Comparison of ENCODE assay signal across 36 cellular contexts in genomic region chr18:57366528-57367081, GRCh38. TPM values are rescaled to one million over a fixed set of nuclear protein-coding genes. Genes with fewer than 3 reads are reported as not detected.
"Had no signal": no experiment of that assay in that cellular context is flagged by ENCODE, and none has a peak within 500 bp of the region (broad histone marks: within the 10 kb centered on the region; RNA-seq: fewer than 3 reads in every experiment).

No MANE protein-coding gene starts in this region.

- DNase-seq: activated effector memory CD4-positive, alpha-beta T cell treated with anti-CD3 and anti-CD28 coated beads, Interleukin-2, amount 50 U/mL, for 16 hours; activated effector memory CD4-positive, alpha-beta T cell treated with Interleukin-2 at 50 U/mL for 16 hours; activated gamma-delta T cell; activated gamma-delta T cell treated with Interleukin-2 at 50 U/mL for 16 hours; activated naive CD4-positive, alpha-beta T cell; activated naive CD4-positive, alpha-beta T cell treated with anti-CD3 and anti-CD28 coated beads for 36 hours; activated naive CD4-positive, alpha-beta T cell treated with anti-CD3 and anti-CD28 coated beads, Interleukin-2, amount 10 ng/mL, durations not matched to agents 7 days and 5 days; activated naive CD4-positive, alpha-beta T cell treated with anti-CD3 and anti-CD28 coated beads, Interleukin-2, amount 50 U/mL, for 16 hours; activated naive CD4-positive, alpha-beta T cell treated with Interleukin-2 at 50 U/mL for 16 hours; activated naive CD8-positive, alpha-beta T cell treated with anti-CD3 and anti-CD28 coated beads for 36 hours; activated naive CD8-positive, alpha-beta T cell treated with anti-CD3 and anti-CD28 coated beads, Interleukin-2, amount 10 ng/mL, durations not matched to agents 7 days and 5 days; activated naive CD8-positive, alpha-beta T cell treated with anti-CD3 and anti-CD28 coated beads, Interleukin-2, amount 50 U/mL, for 24 hours; activated T-cell treated with anti-CD3 and anti-CD28 coated beads for 4 hours; activated T-cell treated with anti-CD3 and anti-CD28 coated beads, Interleukin-2, amount 50 U/mL, for 1 hour; activated T-cell treated with anti-CD3 and anti-CD28 coated beads, Interleukin-2, amount 50 U/mL, for 24 hours; activated T-cell treated with anti-CD3 and anti-CD28 coated beads, Interleukin-2, amount 50 U/mL, for 4 hours; activated T-cell treated with anti-CD3 and anti-CD28 coated beads, Interleukin-2, amount 50 U/mL, for 48 hours; activated T-cell treated with anti-CD3 and anti-CD28 coated beads, Interleukin-2, amount 50 U/mL, for 72 hours; adrenal gland; amniotic stem cell; amygdala; anterior cingulate cortex; aorta; body of pancreas; brain microvascular endothelial cell; caudate nucleus; central memory CD4-positive, alpha-beta T cell; cerebellar nuclear complex had no signal

- ATAC-seq: activated naive CD4-positive, alpha-beta T cell treated with anti-CD3 and anti-CD28 coated beads, Interleukin-2, amount 50 U/mL, for 72 hours; activated naive CD8-positive, alpha-beta T cell treated with anti-CD3 and anti-CD28 coated beads, Interleukin-2, amount 50 U/mL, for 24 hours; activated T-cell treated with anti-CD3 and anti-CD28 coated beads, Interleukin-2, amount 50 U/mL, for 4 hours; activated T-cell treated with anti-CD3 and anti-CD28 coated beads, Interleukin-2, amount 50 U/mL, for 72 hours; activated T-helper 17 cell treated with anti-CD3 and anti-CD28 coated beads, Interleukin-2, amount 50 U/mL, for 72 hours; body of pancreas had no signal

- H3K27me3 ChIP-seq: ascending aorta, body of pancreas, brain microvascular endothelial cell, cardiac muscle cell had no signal

- H3K27ac ChIP-seq: adrenal gland, ascending aorta, body of pancreas, brain microvascular endothelial cell, breast epithelium, cardiac muscle cell had no signal

- H3K4me1 ChIP-seq: adrenal gland, ascending aorta, body of pancreas, breast epithelium had no signal

- H3K36me3 ChIP-seq: adrenal gland, ascending aorta, brain microvascular endothelial cell, breast epithelium, cardiac muscle cell had no signal

- H3K9me3 ChIP-seq: adrenal gland, ascending aorta, body of pancreas, breast epithelium had no signal

- H3K4me3 ChIP-seq: adrenal gland, ascending aorta, body of pancreas, breast epithelium, cardiac muscle cell had no signal

RNA-seq across cellular contexts. Expression of gene ST8SIA3, which starts 14.2 kb away (rescaled TPM):
- total RNA-seq: activated naive CD4-positive, alpha-beta T cell treated with anti-CD3 and anti-CD28 coated beads for 36 hours; activated naive CD4-positive, alpha-beta T cell treated with anti-CD3 and anti-CD28 coated beads, Interleukin-2, amount 50 U/mL, for 72 hours; activated naive CD8-positive, alpha-beta T cell treated with anti-CD3 and anti-CD28 coated beads for 36 hours; activated naive CD8-positive, alpha-beta T cell treated with anti-CD3 and anti-CD28 coated beads, Interleukin-2, amount 10 ng/mL, durations not matched to agents 7 days and 5 days; activated T-cell treated with anti-CD3 and anti-CD28 coated beads, Interleukin-2, amount 50 U/mL, for 4 hours; activated T-cell treated with anti-CD3 and anti-CD28 coated beads, Interleukin-2, amount 50 U/mL, for 72 hours; activated T-helper 1 cell treated with anti-CD3 and anti-CD28 coated beads, Interleukin-12 subunit alpha, Interleukin-12 subunit beta, Interleukin-2, Interleukin-4 antibody, amounts not matched to agents 30 ng/mL and 10 ng/mL and 1 ng/mL, durations not matched to agents 14 hours and 24 hours and 36 hours; activated T-helper 17 cell treated with anti-CD3 and anti-CD28 coated beads, Interleukin-2, amount 50 U/mL, for 72 hours; activated T-helper 2 cell treated with anti-CD3 and anti-CD28 coated beads, Interferon-gamma antibody, Interleukin-2, Interleukin-4, amounts not matched to agents 10 μg/mL and 5 μg/mL and 100 μg/mL, durations not matched to agents 14 hours and 24 hours and 36 hours; aorta; ascending aorta; breast epithelium; bronchial epithelial cell; cardiac muscle cell had no signal
- polyA plus RNA-seq: cardiac muscle cell had no signal
